15 cellular contexts compared by ENCODE assay signal in the genomic region with DNA sequence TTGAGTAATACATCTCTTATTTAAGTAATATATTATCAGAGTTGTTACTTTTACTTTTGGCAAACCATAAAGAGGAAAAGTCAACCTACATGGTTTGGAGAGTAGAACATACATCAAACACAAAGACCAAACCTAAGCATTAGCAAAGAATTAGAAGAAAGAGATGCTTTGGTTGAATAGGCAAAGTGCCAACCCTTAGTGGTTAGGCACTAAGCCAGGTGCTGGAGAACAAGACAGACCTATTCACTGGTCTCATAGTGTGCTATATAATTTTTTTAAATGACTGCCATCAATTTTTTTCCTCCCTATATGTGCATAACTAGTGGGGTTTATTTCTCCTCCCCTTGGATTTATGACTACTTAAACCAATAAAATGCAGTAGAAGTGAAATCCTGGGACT.
A peak's percentile ranks its signal among the peaks of the same experiment; 100 is the strongest.
DNase-seq lines count a peak whose midpoint lies in the region; ATAC-seq and TF ChIP-seq lines count a peak whose summit lies in the region.
"Had no signal": no experiment of that assay in that cellular context is flagged by ENCODE, and none has a peak within 500 bp of the region (broad histone marks: within the 10 kb centered on the region; RNA-seq: fewer than 3 reads in every experiment).

No MANE protein-coding gene starts in this region.

- no peaks in the 10 kb centered on the region; the same call in 1 of the 2 replicates for H3K9me3 ChIP-seq in MG63
- H3K9me3 ChIP-seq in mucosa of descending colon = no peaks in the 10 kb centered on the region
- H3K9me3 ChIP-seq: A549, gastroesophageal sphincter had no signal

- intact Hi-C loops in mucosa of descending colon (cut with DNase I, micrococcal nuclease) = no loop called here

- H3K4me3 ChIP-seq in MG63 = no peak overlapping the region
- H3K4me3 ChIP-seq in mucosa of descending colon = no peak overlapping the region
- H3K4me3 ChIP-seq: A549, gastroesophageal sphincter had no signal

- no peak overlapping the region for H3K27ac Mint-ChIP-seq in activated T-helper 17 cell treated with anti-CD3 and anti-CD28 coated beads, Interleukin-2, amount 50 U/mL, for 72 hours

- peaks cover 25% of the 10 kb centered on the region for H3K27me3 Mint-ChIP-seq in activated T-helper 17 cell treated with anti-CD3 and anti-CD28 coated beads, Interleukin-2, amount 50 U/mL, for 72 hours

- H3K9me3 Mint-ChIP-seq in activated T-helper 17 cell treated with anti-CD3 and anti-CD28 coated beads, Interleukin-2, amount 50 U/mL, for 72 hours = peaks cover 6% of the 10 kb centered on the region
- H3K9me3 Mint-ChIP-seq: neural crest cell had no signal

- no peak overlapping the region for H3K4me3 Mint-ChIP-seq in activated T-helper 17 cell treated with anti-CD3 and anti-CD28 coated beads, Interleukin-2, amount 50 U/mL, for 72 hours
- H3K4me3 Mint-ChIP-seq: neural crest cell had no signal

- DNase-seq in NCI-H1417 (lab: John Stamatoyannopoulos, UW) = peak in 2 of 3 experiments; percentile 13 to 54
- DNase-seq in NCI-H1417 treated with DMSO at 0.1 percent for 48 hours (lab: John Stamatoyannopoulos, UW) = no peak
- DNase-seq in MG63 = peak; percentile 35
- DNase-seq in amniotic epithelial cell (ENCODE audit: low read depth) = peak; percentile 74
- DNase-seq in mucosa of descending colon = no peak
- DNase-seq: activated CD4-positive, alpha-beta T cell treated with anti-CD3 and anti-CD28 coated beads, Interleukin-2, amount 50 U/mL, for 1 hour; activated gamma-delta T cell; left cardiac atrium; T-helper 1 cell had no signal

- no peak for TF ChIP-seq CTCF in mucosa of descending colon (IDR thresholded peaks at IDR 0.05)

- no peaks in the 10 kb centered on the region for H3K36me3 Mint-ChIP-seq in activated T-helper 17 cell treated with anti-CD3 and anti-CD28 coated beads, Interleukin-2, amount 50 U/mL, for 72 hours (ENCODE audit: low read depth)

- H3K36me3 ChIP-seq in MG63 (no peaks in the 10 kb centered on the region), mucosa of descending colon (ENCODE audit: low read depth) (no peaks in the 10 kb centered on the region)
- H3K36me3 ChIP-seq: gastroesophageal sphincter had no signal

- H3K4me1 Mint-ChIP-seq in activated T-helper 17 cell treated with anti-CD3 and anti-CD28 coated beads, Interleukin-2, amount 50 U/mL, for 72 hours = no peaks in the 10 kb centered on the region

- ATAC-seq in mucosa of descending colon = peak; percentile 24
- no peak for ATAC-seq in GM18519 (IDR thresholded peaks at IDR 0.05; ENCODE audit: low FRiP score, unreplicated experiment)
- no peak for ATAC-seq in activated T-helper 17 cell treated with anti-CD3 and anti-CD28 coated beads, Interleukin-2, amount 50 U/mL, for 72 hours (replicated peaks)
- no peak for ATAC-seq in GM21786 (IDR thresholded peaks at IDR 0.05; ENCODE audit: unreplicated experiment)
- ATAC-seq: A549, gastroesophageal sphincter, left cardiac atrium had no signal

- H3K4me1 ChIP-seq in mucosa of descending colon (ENCODE audit: low read depth) = no peaks in the 10 kb centered on the region
- H3K4me1 ChIP-seq: A549, gastroesophageal sphincter had no signal

- peaks cover 3% of the 10 kb centered on the region; the same call in 1 of the 2 replicates for H3K27me3 ChIP-seq in MG63
- H3K27me3 ChIP-seq: gastroesophageal sphincter had no signal

Comparison
In these comparisons a context has a peak if more than half of its experiments do, and no peak if none do; other contexts are left out.
1. DNase-seq: peak in NCI-H1417 (2 of 3), MG63 (single experiment) and amniotic epithelial cell (single experiment); none in NCI-H1417 treated with DMSO at 0.1 percent for 48 hours (single experiment) and mucosa of descending colon (0 of 3).